Comparison of ENCODE assay signal across 20 cellular contexts in the genomic region with DNA sequence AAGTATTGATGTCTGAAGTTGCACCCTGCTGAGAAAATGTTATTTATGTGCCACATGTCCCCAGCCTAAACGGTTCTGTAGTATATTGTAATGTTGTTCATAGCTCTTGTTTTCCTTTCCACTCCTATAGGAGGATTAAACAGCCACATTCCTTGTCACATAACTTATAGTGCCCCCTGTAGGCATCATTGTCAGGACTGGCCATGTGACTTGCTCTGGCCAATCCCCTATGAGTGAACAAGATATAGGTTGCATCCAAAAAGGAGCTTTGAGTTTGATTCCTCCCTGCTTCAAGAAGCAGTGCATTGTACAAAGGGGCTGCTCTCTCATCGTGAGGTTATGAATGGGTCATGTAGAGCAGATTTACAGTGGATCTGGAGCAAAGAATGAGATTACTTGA.
A peak's percentile ranks its signal among the peaks of the same experiment; 100 is the strongest.
DNase-seq lines count a peak whose midpoint lies in the region; ATAC-seq and TF ChIP-seq lines count a peak whose summit lies in the region.
"Had no signal": no experiment of that assay in that cellular context is flagged by ENCODE, and none has a peak within 500 bp of the region (broad histone marks: within the 10 kb centered on the region; RNA-seq: fewer than 3 reads in every experiment).

No MANE protein-coding gene starts in this region.

- CTCF ChIA-PET in HEK293T (lab: Yijun Ruan, JAX) = no interaction called here

- H3K36me3 ChIP-seq in BE2C (no peaks in the 10 kb centered on the region), iPS DF 6.9 (ENCODE audit: control insufficient read depth, insufficient read depth, low read length) (no peaks in the 10 kb centered on the region)
- H3K36me3 ChIP-seq: BLaER1 treated with 17β-estradiol and CSF1 and Interleukin-3, amounts not matched to agents 10 nM and 100 nM had no signal

- no peak overlapping the region for H3K27ac ChIP-seq in iPS DF 6.9 (ENCODE audit: low read length)
- H3K27ac ChIP-seq: A549; BLaER1 treated with 17β-estradiol and CSF1 and Interleukin-3, amounts not matched to agents 10 nM and 100 nM had no signal

- ATAC-seq in left ventricle myocardium superior = no peak
- ATAC-seq: A549; CD8-positive, alpha-beta T cell; SK-N-SH treated with all-trans-retinoic acid at 6 μM for 48 hours; T-cell had no signal

- H3K27me3 ChIP-seq in BE2C = no peaks in the 10 kb centered on the region
- no peaks in the 10 kb centered on the region for H3K27me3 ChIP-seq in iPS DF 6.9 (ENCODE audit: control insufficient read depth, insufficient read depth, low read length)
- H3K27me3 ChIP-seq: BLaER1 treated with 17β-estradiol and CSF1 and Interleukin-3, amounts not matched to agents 10 nM and 100 nM had no signal

- intact Hi-C loops in left ventricle myocardium superior (cut with micrococcal nuclease) = no loop called here

- no peaks in the 10 kb centered on the region for H3K4me1 ChIP-seq in BE2C
- H3K4me1 ChIP-seq in iPS DF 6.9 (ENCODE audit: control insufficient read depth, insufficient read depth, low read length) = peaks cover 4% of the 10 kb centered on the region

- in situ Hi-C loops in KBM-7 (cut with MboI; ENCODE audit: low pct_unique_long_range_greater_than_20kb, low sequenced_read_pairs) = no loop called here

- POLR2A ChIA-PET in HEK293T (lab: Yijun Ruan, JAX) = no interaction called here

- TF ChIP-seq CTCF in BE2C (IDR thresholded peaks at IDR 0.05; ENCODE audit: low read depth, low read length) = peak; percentile 11; the same call in 1 of the 2 replicates

- WGBS in iPS DF 6.9 (ENCODE audit: insufficient coverage, insufficient read length) = no CpG with 5 or more reads among the region's 2 CpGs

- no peak for DNase-seq in BE2C
- DNase-seq in HEK293T (ENCODE audit: extremely low spot score) = peak; percentile 7
- DNase-seq in SK-N-DZ (ENCODE audit: low spot score) = peak; percentile 4
- peak; percentile 9 for DNase-seq in iPS DF 6.9 (ENCODE audit: low read depth, low spot score)
- DNase-seq in KBM-7 = no peak
- DNase-seq in left ventricle myocardium superior = no peak
- DNase-seq in GM03348 (ENCODE audit: low spot score) = no peak
- DNase-seq in globus pallidus (ENCODE audit: low spot score) = no peak
- DNase-seq: CD8-positive, alpha-beta T cell; DMS79; KG1; NCI-H1048; NCI-H1436; NCI-H2081; NCI-H446 treated with DMSO at 0.1 percent for 48 hours; SHP77 treated with DMSO at 0.1 percent for 48 hours; T-cell had no signal

- no peaks in the 10 kb centered on the region for H3K9me3 ChIP-seq in BE2C
- H3K9me3 ChIP-seq in iPS DF 6.9 (ENCODE audit: control insufficient read depth, insufficient read depth, low read length) = no peaks in the 10 kb centered on the region
- H3K9me3 ChIP-seq: A549; BLaER1 treated with 17β-estradiol and CSF1 and Interleukin-3, amounts not matched to agents 10 nM and 100 nM had no signal

- no peak overlapping the region for H3K4me3 ChIP-seq in BE2C (ENCODE audit: low read depth, low read length)
- H3K4me3 ChIP-seq in iPS DF 6.9 (ENCODE audit: low read length) = no peak overlapping the region
- H3K4me3 ChIP-seq: A549; BLaER1 treated with 17β-estradiol and CSF1 and Interleukin-3, amounts not matched to agents 10 nM and 100 nM had no signal

TF ChIP-seq in HEK293T, 16 proteins besides CTCF, POLR2A, EP300 and RAD21:
- no peak for TF ChIP-seq LEF1 (IDR thresholded peaks at IDR 0.05; ENCODE audit: borderline replicate concordance)
- no peak for TF ChIP-seq FOXK2 (IDR thresholded peaks at IDR 0.05)
- TF ChIP-seq NFRKB (IDR thresholded peaks at IDR 0.05) = no peak
- TF ChIP-seq HDGF (IDR thresholded peaks at IDR 0.05; ENCODE audit: borderline replicate concordance) = no peak
- TF ChIP-seq, protein P1, sequence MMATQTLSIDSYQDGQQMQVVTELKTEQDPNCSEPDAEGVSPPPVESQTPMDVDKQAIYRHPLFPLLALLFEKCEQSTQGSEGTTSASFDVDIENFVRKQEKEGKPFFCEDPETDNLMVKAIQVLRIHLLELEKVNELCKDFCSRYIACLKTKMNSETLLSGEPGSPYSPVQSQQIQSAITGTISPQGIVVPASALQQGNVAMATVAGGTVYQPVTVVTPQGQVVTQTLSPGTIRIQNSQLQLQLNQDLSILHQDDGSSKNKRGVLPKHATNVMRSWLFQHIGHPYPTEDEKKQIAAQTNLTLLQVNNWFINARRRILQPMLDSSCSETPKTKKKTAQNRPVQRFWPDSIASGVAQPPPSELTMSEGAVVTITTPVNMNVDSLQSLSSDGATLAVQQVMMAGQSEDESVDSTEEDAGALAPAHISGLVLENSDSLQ (IDR thresholded peaks at IDR 0.05) = no peak
- TF ChIP-seq SP1 (IDR thresholded peaks at IDR 0.05) = no peak
- TF ChIP-seq SUZ12 (IDR thresholded peaks at IDR 0.05) = no peak
- TF ChIP-seq CTBP1 (IDR thresholded peaks at IDR 0.05; ENCODE audit: borderline replicate concordance) = no peak
- no peak for TF ChIP-seq FOXA1 (IDR thresholded peaks at IDR 0.05)
- no peak for TF ChIP-seq TARDBP (IDR thresholded peaks at IDR 0.05)
- no peak for TF ChIP-seq ARNT (IDR thresholded peaks at IDR 0.05)
- TF ChIP-seq BHLHE40 (IDR thresholded peaks at IDR 0.05; ENCODE audit: borderline replicate concordance) = no peak
TF ChIP-seq in HEK293T: peak in this region for 0.

Comparison
In these comparisons a context has a peak if more than half of its experiments do, and no peak if none do; other contexts are left out.
1. DNase-seq: peak in HEK293T (single experiment), SK-N-DZ (single experiment) and iPS DF 6.9 (single experiment); none in BE2C (single experiment), KBM-7 (single experiment), left ventricle myocardium superior (single experiment), GM03348 (single experiment) and globus pallidus (single experiment).